In genomic region chr2:58258456-58258855, GRCh38 we compare ENCODE assay signal across 8 cellular contexts. TPM values are rescaled to one million over a fixed set of nuclear protein-coding genes. Genes with fewer than 3 reads are reported as not detected.
DNase-seq lines count a peak whose midpoint lies in the region; ATAC-seq and TF ChIP-seq lines count a peak whose summit lies in the region.
"Not testable (repeated sequence)": the region's sequence is repeated elsewhere in the genome, so short reads cannot be mapped to it uniquely, and the experiment has no call there.

No MANE protein-coding gene starts in this region.

- not testable (repeated sequence) for TF ChIP-seq CTCF in GM12865 (IDR thresholded peaks at IDR 0.05; ENCODE audit: insufficient read depth, low read depth, low read length, missing control alignments)

- in situ Hi-C loops in KBM-7 (cut with MboI; ENCODE audit: low pct_unique_long_range_greater_than_20kb, low sequenced_read_pairs), result not testable (repeated sequence)

- DNase-seq in GM12865 (ENCODE audit: low read depth) (peak; percentile 41), KBM-7 (peak; percentile 10)
- DNase-seq in activated CD4-positive, alpha-beta memory T cell treated with anti-CD3 and anti-CD28 coated beads for 36 hours, result peak; percentile 54
- peak; percentile 5 for DNase-seq in activated naive CD8-positive, alpha-beta T cell treated with anti-CD3 and anti-CD28 coated beads, Interleukin-2, amount 50 U/mL, for 24 hours
- peak; percentile 5 for DNase-seq in stimulated activated CD8-positive, alpha-beta memory T cell treated with anti-CD3 and anti-CD28 coated beads, Interleukin-12 subunit alpha, Interleukin-12 subunit beta, amount 100 ng/mL, for 24 hours (ENCODE audit: extremely low read depth)

- ATAC-seq in GM18868 (IDR thresholded peaks at IDR 0.05; ENCODE audit: unreplicated experiment), result peak; percentile 94
- peak; percentile 77 for ATAC-seq in GM21825 (IDR thresholded peaks at IDR 0.05; ENCODE audit: unreplicated experiment)
- ATAC-seq in HG03095 (IDR thresholded peaks at IDR 0.05; ENCODE audit: unreplicated experiment), result peak; percentile 83
- peak; percentile 94 for ATAC-seq in activated naive CD8-positive, alpha-beta T cell treated with anti-CD3 and anti-CD28 coated beads, Interleukin-2, amount 50 U/mL, for 24 hours

- intact Hi-C loops in activated CD4-positive, alpha-beta memory T cell treated with anti-CD3 and anti-CD28 coated beads for 36 hours (cut with micrococcal nuclease), result loop anchor here (1.0 to 5.0 kb wide), 3 partner anchors 18 to 211 kb away; partner anchors contain the start of genes FANCL and VRK2

- CTCF ChIA-PET in activated CD4-positive, alpha-beta memory T cell treated with anti-CD3 and anti-CD28 coated beads for 36 hours (lab: Charles Lee), result not testable (repeated sequence)

- POLR2A ChIA-PET in activated CD4-positive, alpha-beta memory T cell treated with anti-CD3 and anti-CD28 coated beads for 36 hours (lab: Charles Lee), result not testable (repeated sequence)

- not testable (repeated sequence) for H3K4me3 Mint-ChIP-seq in activated CD4-positive, alpha-beta memory T cell treated with anti-CD3 and anti-CD28 coated beads for 36 hours; activated naive CD8-positive, alpha-beta T cell treated with anti-CD3 and anti-CD28 coated beads, Interleukin-2, amount 50 U/mL, for 24 hours

- H3K27ac Mint-ChIP-seq in activated CD4-positive, alpha-beta memory T cell treated with anti-CD3 and anti-CD28 coated beads for 36 hours; activated naive CD8-positive, alpha-beta T cell treated with anti-CD3 and anti-CD28 coated beads, Interleukin-2, amount 50 U/mL, for 24 hours: not testable (repeated sequence)

- H3K4me3 ChIP-seq in GM12865 (ENCODE audit: low read depth, low read length), result not testable (repeated sequence)

- H3K27me3 Mint-ChIP-seq in activated CD4-positive, alpha-beta memory T cell treated with anti-CD3 and anti-CD28 coated beads for 36 hours, result peaks cover 14% of the 10 kb centered on the region
- H3K27me3 Mint-ChIP-seq in activated naive CD8-positive, alpha-beta T cell treated with anti-CD3 and anti-CD28 coated beads, Interleukin-2, amount 50 U/mL, for 24 hours, result peaks cover 14% of the 10 kb centered on the region

- H3K9me3 Mint-ChIP-seq in activated CD4-positive, alpha-beta memory T cell treated with anti-CD3 and anti-CD28 coated beads for 36 hours, result not testable (repeated sequence)
- peaks cover 22% of the 10 kb centered on the region for H3K9me3 Mint-ChIP-seq in activated naive CD8-positive, alpha-beta T cell treated with anti-CD3 and anti-CD28 coated beads, Interleukin-2, amount 50 U/mL, for 24 hours

- not testable (repeated sequence) for H3K4me1 Mint-ChIP-seq in activated CD4-positive, alpha-beta memory T cell treated with anti-CD3 and anti-CD28 coated beads for 36 hours (ENCODE audit: low read depth); activated naive CD8-positive, alpha-beta T cell treated with anti-CD3 and anti-CD28 coated beads, Interleukin-2, amount 50 U/mL, for 24 hours

- not testable (repeated sequence) for H3K36me3 Mint-ChIP-seq in activated CD4-positive, alpha-beta memory T cell treated with anti-CD3 and anti-CD28 coated beads for 36 hours; activated naive CD8-positive, alpha-beta T cell treated with anti-CD3 and anti-CD28 coated beads, Interleukin-2, amount 50 U/mL, for 24 hours (ENCODE audit: low read depth)

RNA-seq across cellular contexts. Expression of gene FANCL, which starts 17.3 kb away (rescaled TPM):
- total RNA-seq in activated CD4-positive, alpha-beta memory T cell treated with anti-CD3 and anti-CD28 coated beads for 36 hours, result 10 to 100 TPM; 24.2 to 27.9 TPM
